ENCODE assay signal across 16 cellular contexts in genomic region chr4:161629694-161630441, GRCh38.
DNase-seq lines count a peak whose midpoint lies in the region; ATAC-seq, FAIRE-seq and TF ChIP-seq lines count a peak whose summit lies in the region.
"Had no signal": no experiment of that assay in that cellular context is flagged by ENCODE, and none has a peak within 500 bp of the region (broad histone marks: within the 10 kb centered on the region; RNA-seq: fewer than 3 reads in every experiment).

No MANE protein-coding gene starts in this region.

- H3K9me3 ChIP-seq in Panc1 (ENCODE audit: control insufficient read depth, insufficient read depth, low read depth, low read length) (no peaks in the 10 kb centered on the region), endothelial cell of umbilical vein (replicated peaks; ENCODE audit: control insufficient read depth, insufficient read depth, low read length) (no peaks in the 10 kb centered on the region), uterus (no peaks in the 10 kb centered on the region)
- H3K9me3 ChIP-seq: gastroesophageal sphincter had no signal

- no peaks in the 10 kb centered on the region for H3K36me3 Mint-ChIP-seq in nephron progenitor cell (ENCODE audit: low read depth)

- TF ChIP-seq CTCF in Panc1 (IDR thresholded peaks at IDR 0.05) (no peak), endothelial cell of umbilical vein (IDR thresholded peaks at IDR 0.05; ENCODE audit: extremely low read depth in 1 of 2, insufficient read depth in 1 of 2, low read depth in 1 of 2, low read length in 2 of 2) (no peak), nephron progenitor cell (IDR thresholded peaks at IDR 0.05) (no peak), uterus (IDR thresholded peaks at IDR 0.05) (no peak)

- H4K20me1 ChIP-seq in endothelial cell of umbilical vein (replicated peaks; ENCODE audit: control insufficient read depth, extremely low read depth, insufficient read depth, low read length), result no peaks in the 10 kb centered on the region

- H3K27me3 ChIP-seq in Panc1 (ENCODE audit: control insufficient read depth, insufficient read depth, low read length), result no peaks in the 10 kb centered on the region
- no peaks in the 10 kb centered on the region for H3K27me3 ChIP-seq in endothelial cell of umbilical vein (ENCODE audit: control insufficient read depth in 2 of 2, insufficient read depth in 2 of 2, low read length in 2 of 2)
- no peaks in the 10 kb centered on the region for H3K27me3 ChIP-seq in uterus
- H3K27me3 ChIP-seq: gastroesophageal sphincter had no signal

- DNase-seq in ELR (ENCODE audit: low read depth) (peak; percentile 41), Panc1 (ENCODE audit: low read depth, low spot score) (no peak), endothelial cell of umbilical vein (ENCODE audit: low read depth, low spot score) (peak; percentile 18), nephron progenitor cell (peak; percentile 3), DMS114 treated with DMSO at 0.1 percent for 48 hours (lab: John Stamatoyannopoulos, UW; ENCODE audit: unreplicated experiment) (no peak), RPMI8226 (no peak), uterus (no peak)
- no peak for DNase-seq in stimulated activated CD4-positive, alpha-beta T cell treated with anti-CD3 and anti-CD28 coated beads, Interleukin-1b, Interleukin-23, amount 100 ng/mL, for 48 hours
- DNase-seq: activated CD8-positive, alpha-beta T cell treated with anti-CD3 and anti-CD28 coated beads, Interleukin-2, amount 10 ng/mL, durations not matched to agents 7 days and 5 days; HFFc6; NCI-H1048; NCI-H526 treated with DMSO at 0.1 percent for 48 hours had no signal

- H2AFZ ChIP-seq in endothelial cell of umbilical vein (ENCODE audit: low read depth, low read length), result peak overlapping the region; percentile 4

- no peaks in the 10 kb centered on the region for H3K79me2 ChIP-seq in endothelial cell of umbilical vein (ENCODE audit: control insufficient read depth, insufficient read depth, low read length)

- H3K27me3 Mint-ChIP-seq in nephron progenitor cell (ENCODE audit: low read depth, poor library complexity), result no peaks in the 10 kb centered on the region

- CTCF ChIA-PET in Panc1 (lab: Charles Lee), result no interaction called here
- CTCF ChIA-PET in endothelial cell of umbilical vein (lab: Charles Lee), result interaction anchor here (1.2 kb wide), 1 partner anchor 22 kb away, joined by 4 read pairs; no protein-coding TSS in a partner anchor

- POLR2A ChIA-PET in Panc1 (lab: Charles Lee) (no interaction called here), endothelial cell of umbilical vein (lab: Charles Lee) (no interaction called here)

- intact Hi-C loops in Panc1 (cut with micrococcal nuclease; ENCODE audit: unreplicated experiment) (no loop called here), endothelial cell of umbilical vein (cut with micrococcal nuclease) (no loop called here), uterus (cut with DNase I; ENCODE audit: low total_unique reads) (no loop called here)

- H3K4me1 ChIP-seq in Panc1 (ENCODE audit: control insufficient read depth, insufficient read depth, low read length) (no peaks in the 10 kb centered on the region), endothelial cell of umbilical vein (ENCODE audit: control insufficient read depth, extremely low read depth, insufficient read depth, low read length) (no peaks in the 10 kb centered on the region), uterus (no peaks in the 10 kb centered on the region)
- H3K4me1 ChIP-seq: gastroesophageal sphincter had no signal

- in situ Hi-C loops in Panc1 (cut with HindIII; ENCODE audit: low pct_unique_long_range_greater_than_20kb, low sequenced_read_pairs), result no loop called here

- BruUV-seq in Panc1 (replicated peaks; lab: Mats Ljungman, UMichigan), result no TSS peak
- BruUV-seq in endothelial cell of umbilical vein (replicated peaks; lab: Mats Ljungman, UMichigan), result no TSS peak

- ATAC-seq in Panc1, result peak; percentile 75; the same call in 1 of the 2 replicates
- ATAC-seq: activated CD8-positive, alpha-beta T cell treated with anti-CD3 and anti-CD28 coated beads, Interleukin-2, amount 10 ng/mL, durations not matched to agents 7 days and 5 days; gastroesophageal sphincter; right cardiac atrium had no signal

- H3K4me3 ChIP-seq in Panc1 (ENCODE audit: low read depth in 2 of 2, low read length in 2 of 2), result no peak overlapping the region
- no peak overlapping the region for H3K4me3 ChIP-seq in endothelial cell of umbilical vein (replicated peaks in 1 of 3; ENCODE audit: insufficient read depth in 1 of 3, low read depth in 1 of 3, low read length in 3 of 3)
- H3K4me3 ChIP-seq in uterus, result no peak overlapping the region
- H3K4me3 ChIP-seq: gastroesophageal sphincter had no signal

- H3K27ac ChIP-seq in Panc1 (ENCODE audit: low read length), result no peak overlapping the region
- no peak overlapping the region for H3K27ac ChIP-seq in endothelial cell of umbilical vein (ENCODE audit: insufficient read depth, low read depth, low read length)
- no peak overlapping the region for H3K27ac ChIP-seq in uterus
- H3K27ac ChIP-seq: gastroesophageal sphincter had no signal

- no peak overlapping the region for H3K4me3 Mint-ChIP-seq in nephron progenitor cell
- H3K4me3 Mint-ChIP-seq: activated CD8-positive, alpha-beta T cell treated with anti-CD3 and anti-CD28 coated beads, Interleukin-2, amount 10 ng/mL, durations not matched to agents 7 days and 5 days; activated T-helper 1 cell treated with anti-CD3 and anti-CD28 coated beads, Interleukin-12 subunit alpha, Interleukin-12 subunit beta, Interleukin-2, Interleukin-4 antibody, amounts not matched to agents 30 ng/mL and 10 ng/mL and 1 ng/mL, durations not matched to agents 14 hours and 24 hours and 36 hours; HFFc6 had no signal

- H3K4me2 ChIP-seq in endothelial cell of umbilical vein (ENCODE audit: insufficient read depth, low read length), result no peak overlapping the region

- dilution Hi-C loops in endothelial cell of umbilical vein (cut with MboI; ENCODE audit: extremely low pct_ligation_motif_present, low sequenced_read_pairs), result no loop called here

- H3K36me3 ChIP-seq in Panc1 (ENCODE audit: control insufficient read depth, insufficient read depth, low read length) (no peaks in the 10 kb centered on the region), endothelial cell of umbilical vein (ENCODE audit: control insufficient read depth in 2 of 2, extremely low read depth in 1 of 2, insufficient read depth in 2 of 2, low read length in 2 of 2) (no peaks in the 10 kb centered on the region), uterus (no peaks in the 10 kb centered on the region)
- H3K36me3 ChIP-seq: gastroesophageal sphincter had no signal

- no peak overlapping the region for H3K9ac ChIP-seq in endothelial cell of umbilical vein (replicated peaks; ENCODE audit: extremely low read depth, insufficient read depth, low read length)

- H3K27ac Mint-ChIP-seq in nephron progenitor cell, result peak overlapping the region; percentile 30
- H3K27ac Mint-ChIP-seq: activated CD8-positive, alpha-beta T cell treated with anti-CD3 and anti-CD28 coated beads, Interleukin-2, amount 10 ng/mL, durations not matched to agents 7 days and 5 days; activated T-helper 1 cell treated with anti-CD3 and anti-CD28 coated beads, Interleukin-12 subunit alpha, Interleukin-12 subunit beta, Interleukin-2, Interleukin-4 antibody, amounts not matched to agents 30 ng/mL and 10 ng/mL and 1 ng/mL, durations not matched to agents 14 hours and 24 hours and 36 hours; HFFc6 had no signal

- FAIRE-seq in endothelial cell of umbilical vein (lab: Jason Lieb, UNC), result no peak
- FAIRE-seq: RCC 7860 had no signal

- no peak for TF ChIP-seq POLR2A in endothelial cell of umbilical vein (IDR thresholded peaks at IDR 0.05; ENCODE audit: low read depth, low read length)
- no peak for TF ChIP-seq POLR2A in uterus (IDR thresholded peaks at IDR 0.05)

- H3K9me1 ChIP-seq in endothelial cell of umbilical vein (replicated peaks; ENCODE audit: control insufficient read depth, extremely low read depth, insufficient read depth, low read length), result no peaks in the 10 kb centered on the region

- no peaks in the 10 kb centered on the region for H3K9me3 Mint-ChIP-seq in nephron progenitor cell

- H3K4me1 Mint-ChIP-seq in nephron progenitor cell, result peaks cover 5% of the 10 kb centered on the region

TF ChIP-seq in endothelial cell of umbilical vein, 7 proteins besides CTCF, POLR2A, EP300 and RAD21:
- TF ChIP-seq EZH2 (IDR thresholded peaks at IDR 0.05; ENCODE audit: borderline replicate concordance, low read depth, low read length, severe bottlenecking) (no peak), MYC (IDR thresholded peaks at IDR 0.05; ENCODE audit: low read depth, low read length) (no peak), MAX (IDR thresholded peaks at IDR 0.05; ENCODE audit: insufficient read depth, insufficient read length) (no peak), JUN (IDR thresholded peaks at IDR 0.05; ENCODE audit: borderline replicate concordance, insufficient read depth, insufficient read length, low read depth) (no peak), FOS (IDR thresholded peaks at IDR 0.05; ENCODE audit: borderline replicate concordance, insufficient read depth, low read length) (no peak), GATA2 (IDR thresholded peaks at IDR 0.05; ENCODE audit: insufficient read depth, insufficient read length, low read depth, low read length) (no peak), POLR2AphosphoS5 (IDR thresholded peaks at IDR 0.05; ENCODE audit: insufficient read depth, low read depth, low read length) (no peak)

Comparison
In these comparisons a context has a peak if more than half of its experiments do, and no peak if none do; other contexts are left out.
1. DNase-seq: peak in ELR (single experiment), endothelial cell of umbilical vein (single experiment) and nephron progenitor cell (single experiment); none in Panc1 (single experiment), DMS114 treated with DMSO at 0.1 percent for 48 hours (single experiment), RPMI8226 (single experiment), stimulated activated CD4-positive, alpha-beta T cell treated with anti-CD3 and anti-CD28 coated beads, Interleukin-1b, Interleukin-23, amount 100 ng/mL, for 48 hours (single experiment) and uterus (0 of 2).